30 cellular contexts compared by ENCODE assay signal in the genomic region with DNA sequence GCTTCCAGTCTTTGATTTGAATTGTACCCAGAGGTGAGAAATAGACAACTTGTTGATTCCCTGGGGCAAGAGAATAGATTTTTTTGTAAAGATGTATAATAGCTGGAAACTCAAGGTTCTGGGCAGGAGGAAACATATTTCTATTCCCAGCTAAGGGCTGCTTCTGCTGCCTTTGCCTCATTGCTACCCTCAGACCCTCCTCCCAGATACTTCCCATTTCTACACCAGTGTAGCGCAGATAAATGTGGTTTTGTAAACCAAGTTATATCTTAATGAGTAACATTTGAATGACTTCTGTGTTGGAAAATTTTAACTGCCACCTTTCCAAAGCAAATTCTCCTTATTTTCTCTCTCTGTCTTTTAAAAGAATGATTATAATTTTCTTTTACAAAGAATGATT. TPM values are rescaled to one million over a fixed set of nuclear protein-coding genes. Genes with fewer than 3 reads are reported as not detected.
"Had no signal": no experiment of that assay in that cellular context is flagged by ENCODE, and none has a peak within 500 bp of the region (broad histone marks: within the 10 kb centered on the region; RNA-seq: fewer than 3 reads in every experiment).

No MANE protein-coding gene starts in this region.

- H3K4me1 ChIP-seq: breast epithelium, colonic mucosa, Peyer's patch had no signal

- H3K27me3 ChIP-seq: colonic mucosa, Peyer's patch had no signal

- H3K27ac Mint-ChIP-seq: activated CD8-positive, alpha-beta T cell treated with anti-CD3 and anti-CD28 coated beads, Interleukin-2, amount 10 ng/mL, durations not matched to agents 7 days and 5 days; activated naive CD4-positive, alpha-beta T cell treated with anti-CD3 and anti-CD28 coated beads, Interleukin-2, amount 50 U/mL, for 24 hours; WTC11 had no signal

- DNase-seq: activated CD4-positive, alpha-beta T cell treated with anti-CD3 and anti-CD28 coated beads for 48 hours; activated CD4-positive, alpha-beta T cell treated with anti-CD3 and anti-CD28 coated beads, Interleukin-2, amount 50 U/mL, for 4 hours; activated CD4-positive, CD25-positive, alpha-beta regulatory T cell treated with anti-CD3 and anti-CD28 coated beads, Interleukin-2, amount 50 U/mL, for 72 hours; activated CD8-positive, alpha-beta memory T cell treated with anti-CD3 and anti-CD28 coated beads, Interleukin-2, amount 50 U/mL, for 48 hours; activated CD8-positive, alpha-beta T cell treated with anti-CD3 and anti-CD28 coated beads, Interleukin-2, amount 10 ng/mL, durations not matched to agents 7 days and 5 days; activated naive CD4-positive, alpha-beta T cell; activated T-cell treated with anti-CD3 and anti-CD28 coated beads, Interleukin-2, amount 50 U/mL, for 1 hour; aorta; caudate nucleus; colonic mucosa; MG63; NCI-H1092 treated with DMSO at 0.1 percent for 48 hours; NCI-H1417 treated with DMSO at 0.1 percent for 48 hours; NCI-H1694; NCI-H2029; NCI-H2107; NCI-H2171 treated with DMSO at 0.1 percent for 48 hours; NCI-H226; NCI-H510A; NCI-H526 treated with DMSO at 0.1 percent for 48 hours; Peyer's patch; Right ventricle myocardium superior; T-helper 1 cell had no signal

- H3K9me3 ChIP-seq: breast epithelium, colonic mucosa, MG63, Peyer's patch had no signal

- H3K27me3 Mint-ChIP-seq: activated naive CD4-positive, alpha-beta T cell treated with anti-CD3 and anti-CD28 coated beads, Interleukin-2, amount 50 U/mL, for 24 hours had no signal

- H3K4me3 ChIP-seq: breast epithelium, colonic mucosa, MG63, Peyer's patch had no signal

- H3K27ac ChIP-seq: breast epithelium, colonic mucosa, Peyer's patch, RWPE1 had no signal

- H3K9me3 Mint-ChIP-seq: activated naive CD4-positive, alpha-beta T cell treated with anti-CD3 and anti-CD28 coated beads, Interleukin-2, amount 50 U/mL, for 24 hours; WTC11 had no signal

- H3K36me3 Mint-ChIP-seq: activated naive CD4-positive, alpha-beta T cell treated with anti-CD3 and anti-CD28 coated beads, Interleukin-2, amount 50 U/mL, for 24 hours; WTC11 had no signal

- H3K36me3 ChIP-seq: breast epithelium, colonic mucosa, MG63, Peyer's patch had no signal

- H3K4me3 Mint-ChIP-seq: activated CD8-positive, alpha-beta T cell treated with anti-CD3 and anti-CD28 coated beads, Interleukin-2, amount 10 ng/mL, durations not matched to agents 7 days and 5 days; activated naive CD4-positive, alpha-beta T cell treated with anti-CD3 and anti-CD28 coated beads, Interleukin-2, amount 50 U/mL, for 24 hours; WTC11 had no signal

RNA-seq across cellular contexts. Expression of a gene that starts 21.9 kb away (rescaled TPM):
- total RNA-seq: activated CD8-positive, alpha-beta T cell treated with anti-CD3 and anti-CD28 coated beads, Interleukin-2, amount 10 ng/mL, durations not matched to agents 7 days and 5 days; aorta; breast epithelium; colonic mucosa; Peyer's patch; Right ventricle myocardium superior; SK-MEL-5; T-helper 2 cell treated with Interferon-gamma antibody and Interleukin-4, amounts not matched to agents 100 ng/mL and 5 ng/mL, for 36 hours; WTC11 had no signal
- polyA plus RNA-seq: aorta had no signal

RNA-seq across cellular contexts. Expression of a gene that starts 57.1 kb away (rescaled TPM):
- total RNA-seq: cerebellum, SK-MEL-5 had no signal
